15 cellular contexts compared by ENCODE assay signal in genomic region chr2:39938035-39938835, GRCh38.
A peak's percentile ranks its signal among the peaks of the same experiment; 100 is the strongest.
DNase-seq lines count a peak whose midpoint lies in the region; ATAC-seq, FAIRE-seq and TF ChIP-seq lines count a peak whose summit lies in the region.
"Had no signal": no experiment of that assay in that cellular context is flagged by ENCODE, and none has a peak within 500 bp of the region (broad histone marks: within the 10 kb centered on the region; RNA-seq: fewer than 3 reads in every experiment).

No MANE protein-coding gene starts in this region.

- no peak for ATAC-seq in GM19467 (IDR thresholded peaks at IDR 0.05; ENCODE audit: unreplicated experiment)
- ATAC-seq: Right ventricle myocardium inferior had no signal

- H3K36me3 ChIP-seq in keratinocyte (ENCODE audit: control insufficient read depth in 2 of 2, extremely low read depth in 1 of 2, insufficient read depth in 2 of 2, low read length in 2 of 2) (no peaks in the 10 kb centered on the region), MG63 (no peaks in the 10 kb centered on the region)
- H3K36me3 ChIP-seq: right atrium auricular region had no signal

- H3K4me2 ChIP-seq in keratinocyte (ENCODE audit: control insufficient read depth, extremely low read depth, insufficient read depth, low read depth, low read length): no peak overlapping the region

- TF ChIP-seq CTCF in AG09309 (IDR thresholded peaks at IDR 0.05; ENCODE audit: control insufficient read depth, insufficient read depth, low read depth, low read length, missing control alignments) (no peak), keratinocyte (optimal IDR thresholded peaks at IDR 0.05 in 1 of 3, IDR thresholded peaks at IDR 0.05 in 1 of 3, conservative IDR thresholded peaks at IDR 0.05 in 1 of 3; ENCODE audit: extremely low read depth in 1 of 3, insufficient read depth in 2 of 3, low read length in 3 of 3) (no peak)

- H4K20me1 ChIP-seq in keratinocyte (ENCODE audit: control insufficient read depth, extremely low read depth, insufficient read depth, low read length): no peaks in the 10 kb centered on the region

- no peaks in the 10 kb centered on the region for H3K9me3 Mint-ChIP-seq in activated naive CD8-positive, alpha-beta T cell (ENCODE audit: low read depth)

- FAIRE-seq in keratinocyte (lab: Jason Lieb, UNC): peak; percentile 17
- FAIRE-seq: GM12891 had no signal

- H3K4me3 ChIP-seq in AG09309 (ENCODE audit: control insufficient read depth, low read depth, low read length) (no peak overlapping the region), keratinocyte (ENCODE audit: control insufficient read depth in 2 of 3, extremely low read depth in 1 of 3, insufficient read depth in 2 of 3, low read depth in 1 of 3, low read length in 3 of 3) (no peak overlapping the region), MG63 (no peak overlapping the region)
- H3K4me3 ChIP-seq: lung, right atrium auricular region had no signal

- no peak overlapping the region for H3K4me3 Mint-ChIP-seq in activated naive CD8-positive, alpha-beta T cell

- no peak overlapping the region for H3K27ac ChIP-seq in keratinocyte (ENCODE audit: control insufficient read depth, insufficient read depth, low read length)
- H3K27ac ChIP-seq: right atrium auricular region had no signal

- intact Hi-C loops in posterior vena cava (cut with DNase I): no loop called here

- no peak overlapping the region for H3K9ac ChIP-seq in keratinocyte (ENCODE audit: control insufficient read depth, extremely low read depth, insufficient read depth, low read length)

- no peaks in the 10 kb centered on the region for H3K9me3 ChIP-seq in keratinocyte (ENCODE audit: control insufficient read depth, low read depth, low read length)
- H3K9me3 ChIP-seq in MG63: no peaks in the 10 kb centered on the region; the same call in 1 of the 2 replicates
- H3K9me3 ChIP-seq: right atrium auricular region had no signal

- no peaks in the 10 kb centered on the region for H3K9me1 ChIP-seq in keratinocyte (ENCODE audit: control insufficient read depth, extremely low read depth, insufficient read depth, low read length)

- no peaks in the 10 kb centered on the region for H3K27me3 ChIP-seq in keratinocyte (ENCODE audit: control insufficient read depth, extremely low read depth, insufficient read depth, low read length)
- no peaks in the 10 kb centered on the region for H3K27me3 ChIP-seq in MG63
- H3K27me3 ChIP-seq: right atrium auricular region had no signal

- H3K4me1 Mint-ChIP-seq in activated naive CD8-positive, alpha-beta T cell (ENCODE audit: low read depth): no peaks in the 10 kb centered on the region

- dilution Hi-C loops in keratinocyte (cut with MboI; ENCODE audit: extremely low pct_ligation_motif_present, low sequenced_read_pairs): no loop called here

- DNase-seq in AG09309 (ENCODE audit: low read depth) (peak; percentile 93), HS-27A (ENCODE audit: low read depth) (peak; percentile 63), keratinocyte (ENCODE audit: low read depth, low spot score) (no peak), posterior vena cava (ENCODE audit: low spot score) (no peak), NCI-H2196 treated with DMSO at 0.1 percent for 48 hours (lab: John Stamatoyannopoulos, UW; ENCODE audit: unreplicated experiment) (no peak), MG63 (no peak)
- DNase-seq: COR-L47, foreskin melanocyte, NCI-H187 treated with DMSO at 0.1 percent for 48 hours had no signal

- H3K79me2 ChIP-seq in keratinocyte (ENCODE audit: control insufficient read depth, insufficient read depth, low read length): no peaks in the 10 kb centered on the region

- no peaks in the 10 kb centered on the region for H3K36me3 Mint-ChIP-seq in activated naive CD8-positive, alpha-beta T cell

- H3K4me1 ChIP-seq in keratinocyte (ENCODE audit: control insufficient read depth, extremely low read depth, insufficient read depth, low read length): no peaks in the 10 kb centered on the region
- H3K4me1 ChIP-seq: right atrium auricular region had no signal

- no peak overlapping the region for H2AFZ ChIP-seq in keratinocyte (ENCODE audit: control insufficient read depth, low read length)

- no peaks in the 10 kb centered on the region for H3K27me3 Mint-ChIP-seq in activated naive CD8-positive, alpha-beta T cell

- peak overlapping the region; percentile 8 for H3K27ac Mint-ChIP-seq in activated naive CD8-positive, alpha-beta T cell

Comparison
In these comparisons a context has a peak if more than half of its experiments do, and no peak if none do; other contexts are left out.
1. DNase-seq: peak in AG09309 (single experiment) and HS-27A (single experiment); none in keratinocyte (single experiment), posterior vena cava (single experiment), NCI-H2196 treated with DMSO at 0.1 percent for 48 hours (single experiment) and MG63 (single experiment).